In the genomic region with DNA sequence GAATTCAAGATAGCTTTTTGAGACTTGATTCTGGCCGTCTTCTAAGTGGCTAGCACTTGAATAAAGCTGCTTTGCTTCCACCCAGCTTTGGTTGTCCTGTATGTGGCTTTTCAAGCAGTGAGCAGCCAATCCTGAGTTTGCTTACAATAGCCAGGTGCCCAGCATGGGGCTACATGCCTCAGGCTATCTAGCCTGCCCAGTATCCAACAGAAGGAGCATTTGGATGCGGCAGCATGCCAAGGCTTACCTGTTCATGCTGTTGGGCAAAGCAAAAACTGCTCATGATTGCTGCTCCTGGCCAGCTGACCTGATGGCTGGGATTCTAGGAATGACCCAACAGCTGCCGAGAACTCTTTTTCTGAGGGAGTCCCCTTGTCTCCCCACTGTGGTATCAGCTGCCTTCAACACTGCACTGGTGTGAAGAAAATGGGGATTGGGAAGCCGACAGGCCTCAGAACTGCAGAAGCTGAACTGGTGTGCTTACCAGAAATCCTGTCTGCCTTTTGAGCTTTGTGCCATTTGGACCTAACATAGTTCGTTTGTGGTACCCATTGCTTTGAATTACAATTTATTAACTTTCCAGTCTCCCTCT, we compare ENCODE assay signal across 21 cellular contexts.
DNase-seq lines count a peak whose midpoint lies in the region; ATAC-seq, FAIRE-seq and TF ChIP-seq lines count a peak whose summit lies in the region.
"Had no signal": no experiment of that assay in that cellular context is flagged by ENCODE, and none has a peak within 500 bp of the region (broad histone marks: within the 10 kb centered on the region; RNA-seq: fewer than 3 reads in every experiment).

No MANE protein-coding gene starts in this region.

- DNase-seq in COLO668 (lab: John Stamatoyannopoulos, UW; ENCODE audit: unreplicated experiment) (peak; percentile 24), GM12892 (ENCODE audit: insufficient read length) (no peak), WTC11 (ENCODE audit: low spot score) (peak; percentile 64), mesendoderm (peak; percentile 86), A172 (ENCODE audit: low spot score) (no peak), MM.1S (no peak), EL (no peak)
- DNase-seq: BE2C; Calu3; CD4-positive, alpha-beta T cell; DMS79; GDM1; GOT3; Karpas-422; MG63; NCI-H1092 treated with DMSO at 0.1 percent for 48 hours; NCI-H1930; NCI-H774 had no signal

- no peak overlapping the region for H3K23ac ChIP-seq in mesendoderm (ENCODE audit: low read length)

- H3K9me3 Mint-ChIP-seq in WTC11 = peaks cover 13% of the 10 kb centered on the region

- H3K4ac ChIP-seq in mesendoderm (ENCODE audit: low read depth, low read length) = no peak overlapping the region

- no peaks in the 10 kb centered on the region for H4K20me1 ChIP-seq in MM.1S (ENCODE audit: insufficient read depth, low read length)

- TF ChIP-seq CTCF in WTC11 (IDR thresholded peaks at IDR 0.05) (no peak), MM.1S (IDR thresholded peaks at IDR 0.05; ENCODE audit: low read length) (no peak)

- H3K9ac ChIP-seq in mesendoderm (ENCODE audit: low read length) = no peak overlapping the region
- no peak overlapping the region for H3K9ac ChIP-seq in MM.1S (ENCODE audit: low read length)

- no peak overlapping the region for H2BK120ac ChIP-seq in mesendoderm (ENCODE audit: low read depth, low read length)

- TF ChIP-seq POLR2A in GM12892 (IDR thresholded peaks at IDR 0.05; ENCODE audit: low read depth, low read length) = no peak

- H3K27me3 ChIP-seq in mesendoderm (ENCODE audit: insufficient read depth, low read length, poor library complexity) (no peaks in the 10 kb centered on the region), MM.1S (replicated peaks; ENCODE audit: insufficient read depth, low read length) (no peaks in the 10 kb centered on the region)
- H3K27me3 ChIP-seq: BE2C, MG63 had no signal

- H3K4me1 Mint-ChIP-seq in WTC11 = peaks cover 35% of the 10 kb centered on the region

- no peak overlapping the region for H4K8ac ChIP-seq in mesendoderm (ENCODE audit: low read depth, low read length)

- H2AFZ ChIP-seq in MM.1S (ENCODE audit: low read length) = no peak overlapping the region

- WGBS in mesendoderm (ENCODE audit: extremely low coverage, insufficient coverage, low lambda C conversion rate) = no CpG with 5 or more reads among the region's 5 CpGs

- H3K36me3 ChIP-seq in mesendoderm (ENCODE audit: control insufficient read depth, insufficient read depth, low read length) (no peaks in the 10 kb centered on the region), MM.1S (replicated peaks; ENCODE audit: insufficient read depth, low read length) (no peaks in the 10 kb centered on the region)
- H3K36me3 ChIP-seq: BE2C, MG63 had no signal

- H2BK15ac ChIP-seq in mesendoderm (replicated peaks; ENCODE audit: low read depth) = no peak overlapping the region

- H3K27ac Mint-ChIP-seq in WTC11 = no peak overlapping the region
- H3K27ac Mint-ChIP-seq: CD4-positive, alpha-beta T cell had no signal

- H3K79me2 ChIP-seq in mesendoderm (ENCODE audit: control insufficient read depth, insufficient read depth, low read length) (no peaks in the 10 kb centered on the region), MM.1S (ENCODE audit: low read length) (no peaks in the 10 kb centered on the region)

- no peaks in the 10 kb centered on the region for H3K9me3 ChIP-seq in MM.1S (replicated peaks; ENCODE audit: insufficient read depth, low read length)
- H3K9me3 ChIP-seq: BE2C had no signal

- H3K27me3 Mint-ChIP-seq in WTC11 (ENCODE audit: low read depth) = peaks cover 51% of the 10 kb centered on the region
- H3K27me3 Mint-ChIP-seq: CD4-positive, alpha-beta T cell had no signal

- H3K79me1 ChIP-seq in mesendoderm (ENCODE audit: low read length) = no peaks in the 10 kb centered on the region

- H3K4me3 ChIP-seq in mesendoderm (ENCODE audit: low read length) (no peak overlapping the region), MM.1S (ENCODE audit: low read length) (no peak overlapping the region)
- H3K4me3 ChIP-seq: GM12878, MG63, SK-N-MC had no signal

- H3K4me3 Mint-ChIP-seq in WTC11 = no peak overlapping the region
- H3K4me3 Mint-ChIP-seq: CD4-positive, alpha-beta T cell had no signal

- H3K4me1 ChIP-seq in mesendoderm (ENCODE audit: control insufficient read depth, low read depth, low read length) (peaks cover 7% of the 10 kb centered on the region), MM.1S (ENCODE audit: low read length) (peaks cover 11% of the 10 kb centered on the region; the same call in 1 of the 2 replicates)

- no peak overlapping the region for H3K56ac ChIP-seq in mesendoderm (ENCODE audit: low read length)

- H3K18ac ChIP-seq in mesendoderm (ENCODE audit: low read length) = no peak overlapping the region

- FAIRE-seq in GM12892 (lab: Jason Lieb, UNC) = peak; percentile 46
- FAIRE-seq: GM12878, GM18507 had no signal

- H2BK5ac ChIP-seq in mesendoderm (ENCODE audit: low read length) = no peak overlapping the region

- POLR2A ChIA-PET in WTC11 (lab: Charles Lee) = interaction anchor here (0.6 kb wide), 1 partner anchor 52 kb away, joined by 4 read pairs; no protein-coding TSS in a partner anchor

- no peaks in the 10 kb centered on the region for H3F3A ChIP-seq in MM.1S (ENCODE audit: insufficient read depth, low read length)

- CTCF ChIA-PET in WTC11 (lab: Charles Lee) = no interaction called here

- ATAC-seq in WTC11 = peak; percentile 84
- ATAC-seq: GM12878 had no signal

- no peaks in the 10 kb centered on the region for H3K9me2 ChIP-seq in MM.1S (replicated peaks; ENCODE audit: insufficient read depth, low read length)

- H3K27ac ChIP-seq in mesendoderm (ENCODE audit: low read depth, low read length) (no peak overlapping the region), MM.1S (ENCODE audit: low read length) (no peak overlapping the region)
- H3K27ac ChIP-seq: SK-N-MC had no signal

- H3K4me2 ChIP-seq in mesendoderm (ENCODE audit: low read length) (no peak overlapping the region), MM.1S (ENCODE audit: low read depth, low read length) (no peak overlapping the region)

- H4K5ac ChIP-seq in mesendoderm (ENCODE audit: low read length) = no peak overlapping the region

- peaks cover 7% of the 10 kb centered on the region; the same call in 1 of the 2 replicates for H3K36me3 Mint-ChIP-seq in WTC11

- no peak overlapping the region for H2AK5ac ChIP-seq in mesendoderm (ENCODE audit: low read length)

TF ChIP-seq in WTC11, 78 proteins besides CTCF, POLR2A, EP300 and RAD21:
- no peak for TF ChIP-seq ATF1 (CRISPR knock-in tag; IDR thresholded peaks at IDR 0.05)
- TF ChIP-seq, protein P1, sequence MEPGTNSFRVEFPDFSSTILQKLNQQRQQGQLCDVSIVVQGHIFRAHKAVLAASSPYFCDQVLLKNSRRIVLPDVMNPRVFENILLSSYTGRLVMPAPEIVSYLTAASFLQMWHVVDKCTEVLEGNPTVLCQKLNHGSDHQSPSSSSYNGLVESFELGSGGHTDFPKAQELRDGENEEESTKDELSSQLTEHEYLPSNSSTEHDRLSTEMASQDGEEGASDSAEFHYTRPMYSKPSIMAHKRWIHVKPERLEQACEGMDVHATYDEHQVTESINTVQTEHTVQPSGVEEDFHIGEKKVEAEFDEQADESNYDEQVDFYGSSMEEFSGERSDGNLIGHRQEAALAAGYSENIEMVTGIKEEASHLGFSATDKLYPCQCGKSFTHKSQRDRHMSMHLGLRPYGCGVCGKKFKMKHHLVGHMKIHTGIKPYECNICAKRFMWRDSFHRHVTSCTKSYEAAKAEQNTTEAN (CRISPR knock-in tag; IDR thresholded peaks at IDR 0.05) = no peak
- TF ChIP-seq SOX15 (CRISPR knock-in tag; IDR thresholded peaks at IDR 0.05) = no peak
- no peak for TF ChIP-seq FOXP4 (CRISPR knock-in tag; IDR thresholded peaks at IDR 0.05)
- TF ChIP-seq ZNF423 (CRISPR knock-in tag; IDR thresholded peaks at IDR 0.05) = no peak
- TF ChIP-seq ZNF138 (CRISPR knock-in tag; conservative IDR thresholded peaks at IDR 0.05) = no peak
- TF ChIP-seq, protein P2, sequence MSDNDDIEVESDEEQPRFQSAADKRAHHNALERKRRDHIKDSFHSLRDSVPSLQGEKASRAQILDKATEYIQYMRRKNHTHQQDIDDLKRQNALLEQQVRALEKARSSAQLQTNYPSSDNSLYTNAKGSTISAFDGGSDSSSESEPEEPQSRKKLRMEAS (CRISPR knock-in tag; IDR thresholded peaks at IDR 0.05) = no peak
- no peak for TF ChIP-seq GTF2I (CRISPR knock-in tag; conservative IDR thresholded peaks at IDR 0.05)
- no peak for TF ChIP-seq TP53 (CRISPR knock-in tag; IDR thresholded peaks at IDR 0.05)
- TF ChIP-seq IRF1 (CRISPR knock-in tag; IDR thresholded peaks at IDR 0.05) = no peak
- TF ChIP-seq ZNF263 (CRISPR knock-in tag; IDR thresholded peaks at IDR 0.05; ENCODE audit: low read depth) = no peak
- TF ChIP-seq SP1 (CRISPR knock-in tag; conservative IDR thresholded peaks at IDR 0.05) = no peak
- no peak for TF ChIP-seq SMAD4 (CRISPR knock-in tag; IDR thresholded peaks at IDR 0.05)
- TF ChIP-seq JAZF1 (CRISPR knock-in tag; IDR thresholded peaks at IDR 0.05) = no peak
- no peak for TF ChIP-seq NR2C2 (CRISPR knock-in tag; IDR thresholded peaks at IDR 0.05)
- TF ChIP-seq SMAD3 (CRISPR knock-in tag; IDR thresholded peaks at IDR 0.05; ENCODE audit: borderline replicate concordance) = no peak

Comparison
In these comparisons a context has a peak if more than half of its experiments do, and no peak if none do; other contexts are left out.
1. DNase-seq: peak in COLO668 (single experiment), WTC11 (single experiment) and mesendoderm (single experiment); none in GM12892 (single experiment), A172 (single experiment), MM.1S (single experiment) and EL (single experiment).